In the genomic region with DNA sequence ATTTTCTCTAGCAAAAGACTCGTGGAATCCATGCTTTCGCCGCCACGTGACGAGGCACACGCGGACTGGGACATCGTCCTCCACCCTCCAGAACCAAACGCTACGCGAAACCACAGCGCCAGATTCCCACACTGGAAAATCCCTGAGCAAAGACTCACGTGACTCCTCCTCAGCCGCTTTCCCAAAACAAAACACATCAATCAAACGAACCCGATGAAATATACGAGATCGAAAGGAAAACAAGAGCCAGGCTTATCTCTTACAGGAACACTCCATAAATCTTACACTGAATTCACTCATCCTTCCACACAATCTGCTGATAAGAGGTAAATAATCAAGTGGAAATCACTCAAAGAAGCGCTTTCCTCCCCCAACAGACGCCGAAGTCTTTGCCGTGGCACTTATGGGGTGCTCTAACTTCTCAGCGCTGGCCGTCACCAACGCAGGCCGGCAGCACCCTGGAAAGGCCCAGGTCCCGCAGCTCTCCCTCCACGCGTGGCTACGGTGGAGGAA, we compare ENCODE assay signal across 15 cellular contexts. TPM values are rescaled to one million over a fixed set of nuclear protein-coding genes. Genes with fewer than 3 reads are reported as not detected.
DNase-seq lines count a peak whose midpoint lies in the region; ATAC-seq and TF ChIP-seq lines count a peak whose summit lies in the region.
"Had no signal": no experiment of that assay in that cellular context is flagged by ENCODE, and none has a peak within 500 bp of the region (broad histone marks: within the 10 kb centered on the region; RNA-seq: fewer than 3 reads in every experiment).

No MANE protein-coding gene starts in this region.

- intact Hi-C loops in heart right ventricle (cut with DNase I) = loop anchor here in 1 of 10 donors (10.0 kb wide), 1 partner anchor 151 kb away; no protein-coding TSS in a partner anchor
- intact Hi-C loops in activated CD4-positive, alpha-beta memory T cell treated with anti-CD3 and anti-CD28 coated beads for 36 hours (cut with micrococcal nuclease) = no loop called here

- POLR2A ChIA-PET in WTC11 (lab: Charles Lee) = no interaction called here
- POLR2A ChIA-PET in activated CD8-positive, alpha-beta T cell treated with anti-CD3 and anti-CD28 coated beads, Interleukin-2, amount 10 ng/mL, durations not matched to agents 7 days and 5 days (lab: Charles Lee) = no interaction called here
- POLR2A ChIA-PET in activated CD4-positive, alpha-beta memory T cell treated with anti-CD3 and anti-CD28 coated beads for 36 hours (lab: Charles Lee) = no interaction called here

- DNase-seq in AG08396 (ENCODE audit: low spot score) (peak; percentile 87), WTC11 (ENCODE audit: low spot score) (no peak), heart right ventricle (peak in 1 of 2 donors; percentile 56), omental fat pad (ENCODE audit: low spot score) (no peak), NCI-H1930 (lab: John Stamatoyannopoulos, UW) (no peak)
- no peak for DNase-seq in activated CD8-positive, alpha-beta T cell treated with anti-CD3 and anti-CD28 coated beads, Interleukin-2, amount 10 ng/mL, durations not matched to agents 7 days and 5 days
- no peak for DNase-seq in activated CD4-positive, alpha-beta memory T cell treated with anti-CD3 and anti-CD28 coated beads for 36 hours
- DNase-seq: activated CD8-positive, alpha-beta memory T cell treated with anti-CD3 and anti-CD28 coated beads for 24 hours; activated naive CD8-positive, alpha-beta T cell treated with anti-CD3 and anti-CD28 coated beads, Interleukin-2, amount 50 U/mL, for 24 hours; effector CD8-positive, alpha-beta T cell; EL; NCI-H1694 treated with DMSO at 0.1 percent for 48 hours; stimulated activated CD4-positive, alpha-beta T cell treated with anti-CD3 and anti-CD28 coated beads, Interleukin-2, amount 100 ng/mL, for 48 hours had no signal

- H3K27me3 ChIP-seq in heart right ventricle = no peaks in the 10 kb centered on the region

- no peaks in the 10 kb centered on the region for H3K36me3 ChIP-seq in heart right ventricle
- H3K36me3 ChIP-seq: neutrophil had no signal

- ATAC-seq in WTC11 = no peak
- ATAC-seq in heart right ventricle = peak in 6 of 8 donors; percentile 39 to 69 (median 45)
- ATAC-seq in omental fat pad (ENCODE audit: low FRiP score) = peak; percentile 48
- ATAC-seq in activated CD8-positive, alpha-beta T cell treated with anti-CD3 and anti-CD28 coated beads, Interleukin-2, amount 10 ng/mL, durations not matched to agents 7 days and 5 days = no peak
- ATAC-seq in GM21526 (IDR thresholded peaks at IDR 0.05; ENCODE audit: low FRiP score, unreplicated experiment) = no peak
- ATAC-seq: activated naive CD8-positive, alpha-beta T cell treated with anti-CD3 and anti-CD28 coated beads, Interleukin-2, amount 50 U/mL, for 24 hours had no signal

- H3K4me3 Mint-ChIP-seq in WTC11 = no peak overlapping the region
- no peak overlapping the region for H3K4me3 Mint-ChIP-seq in activated CD8-positive, alpha-beta T cell treated with anti-CD3 and anti-CD28 coated beads, Interleukin-2, amount 10 ng/mL, durations not matched to agents 7 days and 5 days
- H3K4me3 Mint-ChIP-seq in activated CD4-positive, alpha-beta memory T cell treated with anti-CD3 and anti-CD28 coated beads for 36 hours = no peak overlapping the region
- H3K4me3 Mint-ChIP-seq: activated naive CD8-positive, alpha-beta T cell treated with anti-CD3 and anti-CD28 coated beads, Interleukin-2, amount 50 U/mL, for 24 hours had no signal

- peaks cover 7 to 49% (median 24%) of the 10 kb centered on the region in 9 donors for H3K4me1 ChIP-seq in heart right ventricle

- TF ChIP-seq CTCF in WTC11 (IDR thresholded peaks at IDR 0.05) (no peak), heart right ventricle (IDR thresholded peaks at IDR 0.05) (no peak), omental fat pad (IDR thresholded peaks at IDR 0.05) (no peak)

- peak overlapping the region; percentile 70 for H3K27ac Mint-ChIP-seq in WTC11
- H3K27ac Mint-ChIP-seq in activated CD8-positive, alpha-beta T cell treated with anti-CD3 and anti-CD28 coated beads, Interleukin-2, amount 10 ng/mL, durations not matched to agents 7 days and 5 days = no peak overlapping the region
- H3K27ac Mint-ChIP-seq in activated CD4-positive, alpha-beta memory T cell treated with anti-CD3 and anti-CD28 coated beads for 36 hours = no peak overlapping the region
- H3K27ac Mint-ChIP-seq: activated naive CD8-positive, alpha-beta T cell treated with anti-CD3 and anti-CD28 coated beads, Interleukin-2, amount 50 U/mL, for 24 hours had no signal

- no peaks in the 10 kb centered on the region for H3K9me3 ChIP-seq in heart right ventricle
- H3K9me3 ChIP-seq: neutrophil had no signal

- no peaks in the 10 kb centered on the region for H3K27me3 Mint-ChIP-seq in WTC11 (ENCODE audit: low read depth)
- H3K27me3 Mint-ChIP-seq in activated CD8-positive, alpha-beta T cell treated with anti-CD3 and anti-CD28 coated beads, Interleukin-2, amount 10 ng/mL, durations not matched to agents 7 days and 5 days (ENCODE audit: low read depth) = peaks cover 3% of the 10 kb centered on the region
- peaks cover 8% of the 10 kb centered on the region for H3K27me3 Mint-ChIP-seq in activated CD4-positive, alpha-beta memory T cell treated with anti-CD3 and anti-CD28 coated beads for 36 hours

- peaks cover 6% of the 10 kb centered on the region; the same call in 1 of the 2 replicates for H3K9me3 Mint-ChIP-seq in WTC11
- H3K9me3 Mint-ChIP-seq in activated CD8-positive, alpha-beta T cell treated with anti-CD3 and anti-CD28 coated beads, Interleukin-2, amount 10 ng/mL, durations not matched to agents 7 days and 5 days (ENCODE audit: insufficient read depth) = no peaks in the 10 kb centered on the region
- no peaks in the 10 kb centered on the region for H3K9me3 Mint-ChIP-seq in activated CD4-positive, alpha-beta memory T cell treated with anti-CD3 and anti-CD28 coated beads for 36 hours
- H3K9me3 Mint-ChIP-seq: activated naive CD8-positive, alpha-beta T cell treated with anti-CD3 and anti-CD28 coated beads, Interleukin-2, amount 50 U/mL, for 24 hours had no signal

- CTCF ChIA-PET in WTC11 (lab: Charles Lee) = no interaction called here
- CTCF ChIA-PET in activated CD8-positive, alpha-beta T cell treated with anti-CD3 and anti-CD28 coated beads, Interleukin-2, amount 10 ng/mL, durations not matched to agents 7 days and 5 days (lab: Charles Lee) = no interaction called here
- CTCF ChIA-PET in activated CD4-positive, alpha-beta memory T cell treated with anti-CD3 and anti-CD28 coated beads for 36 hours (lab: Charles Lee) = no interaction called here

- H3K4me3 ChIP-seq in heart right ventricle = peak overlapping the region in 9 of 10 donors; percentile 4 to 47 (median 40)

- WGBS in heart right ventricle, 2 donors = 55 to 72% methylated on average over 30 of the region's 30 CpGs

- no peaks in the 10 kb centered on the region for H3K36me3 Mint-ChIP-seq in WTC11
- H3K36me3 Mint-ChIP-seq in activated CD8-positive, alpha-beta T cell treated with anti-CD3 and anti-CD28 coated beads, Interleukin-2, amount 10 ng/mL, durations not matched to agents 7 days and 5 days (ENCODE audit: low read depth) = no peaks in the 10 kb centered on the region
- no peaks in the 10 kb centered on the region for H3K36me3 Mint-ChIP-seq in activated CD4-positive, alpha-beta memory T cell treated with anti-CD3 and anti-CD28 coated beads for 36 hours

- peaks cover 11% of the 10 kb centered on the region for H3K4me1 Mint-ChIP-seq in WTC11
- H3K4me1 Mint-ChIP-seq in activated CD8-positive, alpha-beta T cell treated with anti-CD3 and anti-CD28 coated beads, Interleukin-2, amount 10 ng/mL, durations not matched to agents 7 days and 5 days (ENCODE audit: low read depth) = no peaks in the 10 kb centered on the region
- H3K4me1 Mint-ChIP-seq in activated CD4-positive, alpha-beta memory T cell treated with anti-CD3 and anti-CD28 coated beads for 36 hours (ENCODE audit: low read depth) = no peaks in the 10 kb centered on the region
- H3K4me1 Mint-ChIP-seq: activated naive CD8-positive, alpha-beta T cell treated with anti-CD3 and anti-CD28 coated beads, Interleukin-2, amount 50 U/mL, for 24 hours had no signal

- peak overlapping the region in 2 of 10 donors; percentile 5 to 41 for H3K27ac ChIP-seq in heart right ventricle
- H3K27ac ChIP-seq: neutrophil had no signal

TF ChIP-seq in WTC11, 78 proteins besides CTCF, POLR2A, EP300 and RAD21 (continues in another document):
- TF ChIP-seq MYBL2 (CRISPR knock-in tag; IDR thresholded peaks at IDR 0.05) (no peak), GABPB1 (CRISPR knock-in tag; IDR thresholded peaks at IDR 0.05) (no peak), ZBTB21 (CRISPR knock-in tag; IDR thresholded peaks at IDR 0.05; ENCODE audit: borderline replicate concordance) (no peak), ESRRA (CRISPR knock-in tag; IDR thresholded peaks at IDR 0.05; ENCODE audit: borderline replicate concordance) (no peak)
- TF ChIP-seq, protein P1, sequence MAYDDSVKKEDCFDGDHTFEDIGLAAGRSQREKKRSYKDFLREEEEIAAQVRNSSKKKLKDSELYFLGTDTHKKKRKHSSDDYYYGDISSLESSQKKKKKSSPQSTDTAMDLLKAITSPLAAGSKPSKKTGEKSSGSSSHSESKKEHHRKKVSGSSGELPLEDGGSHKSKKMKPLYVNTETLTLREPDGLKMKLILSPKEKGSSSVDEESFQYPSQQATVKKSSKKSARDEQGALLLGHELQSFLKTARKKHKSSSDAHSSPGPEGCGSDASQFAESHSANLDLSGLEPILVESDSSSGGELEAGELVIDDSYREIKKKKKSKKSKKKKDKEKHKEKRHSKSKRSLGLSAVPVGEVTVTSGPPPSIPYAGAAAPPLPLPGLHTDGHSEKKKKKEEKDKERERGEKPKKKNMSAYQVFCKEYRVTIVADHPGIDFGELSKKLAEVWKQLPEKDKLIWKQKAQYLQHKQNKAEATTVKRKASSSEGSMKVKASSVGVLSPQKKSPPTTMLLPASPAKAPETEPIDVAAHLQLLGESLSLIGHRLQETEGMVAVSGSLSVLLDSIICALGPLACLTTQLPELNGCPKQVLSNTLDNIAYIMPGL (CRISPR knock-in tag; IDR thresholded peaks at IDR 0.05) = no peak

RNA-seq across cellular contexts. Expression of gene DIP2C, which starts 23.8 kb away (rescaled TPM):
- 10.9 to 11.0 TPM (median 11.0 TPM) in 3 replicates for total RNA-seq in WTC11 (2021)
- 10 to 100 TPM; 27.6 to 48.2 (median 35.4) TPM for total RNA-seq in heart right ventricle
- 1 to 10 TPM; 7.1 to 8.6 TPM for polyA plus RNA-seq in heart right ventricle
- 10 to 100 TPM; 19.7 to 56.5 (median 31.1) TPM for total RNA-seq in omental fat pad
- total RNA-seq in activated CD8-positive, alpha-beta T cell treated with anti-CD3 and anti-CD28 coated beads, Interleukin-2, amount 10 ng/mL, durations not matched to agents 7 days and 5 days = under 1 TPM; 0.34 to 0.39 TPM
- total RNA-seq in activated CD4-positive, alpha-beta memory T cell treated with anti-CD3 and anti-CD28 coated beads for 36 hours = under 1 TPM; 0.62 to 0.80 TPM

Comparison
In these comparisons a context has a peak if more than half of its experiments do, and no peak if none do; other contexts are left out.
1. ATAC-seq: peak in heart right ventricle (6 of 8) and omental fat pad (single experiment); none in WTC11 (single experiment), activated CD8-positive, alpha-beta T cell treated with anti-CD3 and anti-CD28 coated beads, Interleukin-2, amount 10 ng/mL, durations not matched to agents 7 days and 5 days (single experiment) and GM21526 (single experiment).